ENCODE assay signal across 24 cellular contexts in the genomic region with DNA sequence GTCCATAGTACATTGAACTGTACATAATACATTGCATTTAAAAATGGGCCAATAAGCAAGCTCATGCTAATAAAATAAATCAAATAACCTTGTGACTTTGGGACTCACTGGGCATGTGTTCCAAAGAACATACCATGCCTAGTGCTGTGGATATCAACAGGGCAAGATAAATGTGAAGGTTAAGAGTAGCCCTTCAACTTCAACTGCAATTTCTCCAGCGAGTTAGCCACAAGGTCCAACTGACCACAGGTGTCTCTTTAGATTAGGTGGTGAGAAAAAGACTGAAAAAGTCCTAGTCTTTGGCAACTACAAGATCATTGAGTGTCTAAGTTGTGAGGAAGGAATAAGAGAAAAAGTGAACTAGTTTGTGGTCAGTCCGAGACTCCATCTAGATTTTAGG.
"Had no signal": no experiment of that assay in that cellular context is flagged by ENCODE, and none has a peak within 500 bp of the region (broad histone marks: within the 10 kb centered on the region; RNA-seq: fewer than 3 reads in every experiment).

No MANE protein-coding gene starts in this region.

- H3K4me3 ChIP-seq: esophagus muscularis mucosa, pancreas, psoas muscle, spleen, thoracic aorta had no signal

- DNase-seq: activated CD4-positive, alpha-beta memory T cell treated with anti-CD3 and anti-CD28 coated beads for 36 hours; activated CD4-positive, CD25-positive, alpha-beta regulatory T cell treated with anti-CD3 and anti-CD28 coated beads, Interleukin-2, amount 50 U/mL, for 72 hours; activated CD8-positive, alpha-beta memory T cell treated with anti-CD3 and anti-CD28 coated beads, Interleukin-2, amount 50 U/mL, for 4 hours; activated effector memory CD4-positive, alpha-beta T cell treated with anti-CD3 and anti-CD28 coated beads, Interleukin-2, amount 50 U/mL, for 16 hours; activated naive CD4-positive, alpha-beta T cell treated with anti-CD3 and anti-CD28 coated beads, Interleukin-2, amount 10 ng/mL, durations not matched to agents 7 days and 5 days; activated naive CD8-positive, alpha-beta T cell treated with anti-CD3 and anti-CD28 coated beads, Interleukin-2, amount 10 ng/mL, durations not matched to agents 7 days and 5 days; activated T-cell treated with anti-CD3 and anti-CD28 coated beads, Interleukin-2, amount 50 U/mL, for 1 hour; brain microvascular endothelial cell; central memory CD4-positive, alpha-beta T cell; endodermal cell; foreskin keratinocyte; naive B cell; pancreas; psoas muscle; spleen; stimulated activated CD4-positive, alpha-beta T cell treated with anti-CD3 and anti-CD28 coated beads, Interleukin-2, amount 100 ng/mL, for 48 hours; stimulated activated naive CD8-positive, alpha-beta T cell treated with anti-CD3 and anti-CD28 coated beads, Interleukin-15, Interleukin-2, amounts not matched to agents 100 U/mL and 50 U/mL, for 24 hours; T-cell; trophoblast cell had no signal

- ATAC-seq: stimulated activated naive CD8-positive, alpha-beta T cell treated with anti-CD3 and anti-CD28 coated beads, Interleukin-15, Interleukin-2, amounts not matched to agents 100 U/mL and 50 U/mL, for 24 hours; T-cell had no signal

- H3K27me3 ChIP-seq: brain microvascular endothelial cell, esophagus muscularis mucosa, foreskin keratinocyte, pancreas, spleen had no signal

- H3K4me1 ChIP-seq: esophagus muscularis mucosa, foreskin keratinocyte, psoas muscle had no signal

- H3K9me3 ChIP-seq: esophagus muscularis mucosa, pancreas, psoas muscle, spleen, thoracic aorta had no signal

- H3K27ac ChIP-seq: brain microvascular endothelial cell, esophagus muscularis mucosa, foreskin keratinocyte, psoas muscle, spleen, thoracic aorta had no signal

- H3K36me3 ChIP-seq: brain microvascular endothelial cell, esophagus muscularis mucosa, pancreas, spleen, thoracic aorta had no signal

- FAIRE-seq: astrocyte, islet of Langerhans, pancreas, urothelium cell line had no signal
